Comparison of ENCODE assay signal across 9 cellular contexts in genomic region chr16:19167710-19168172, GRCh38. TPM values are rescaled to one million over a fixed set of nuclear protein-coding genes. Genes with fewer than 3 reads are reported as not detected.
DNase-seq lines count a peak whose midpoint lies in the region; ATAC-seq and TF ChIP-seq lines count a peak whose summit lies in the region.
"Had no signal": no experiment of that assay in that cellular context is flagged by ENCODE, and none has a peak within 500 bp of the region (broad histone marks: within the 10 kb centered on the region; RNA-seq: fewer than 3 reads in every experiment).

No MANE protein-coding gene starts in this region.

- peaks cover 24% of the 10 kb centered on the region for H3K27me3 Mint-ChIP-seq in activated CD4-positive, alpha-beta memory T cell treated with anti-CD3 and anti-CD28 coated beads, Interleukin-2, amount 10 ng/mL, durations not matched to agents 7 days and 5 days

- intact Hi-C loops in upper lobe of right lung (cut with DNase I) = no loop called here

- peaks cover 2% of the 10 kb centered on the region for H3K4me1 Mint-ChIP-seq in activated CD4-positive, alpha-beta memory T cell treated with anti-CD3 and anti-CD28 coated beads, Interleukin-2, amount 10 ng/mL, durations not matched to agents 7 days and 5 days

- H3K9me2 ChIP-seq in neural cell (ENCODE audit: insufficient read depth, low read length) = no peaks in the 10 kb centered on the region

- H2AFZ ChIP-seq in neural cell (ENCODE audit: low read depth, low read length) = no peak overlapping the region

- H3K36me3 ChIP-seq in neural cell (ENCODE audit: insufficient read depth, low read length) (no peaks in the 10 kb centered on the region), upper lobe of right lung (no peaks in the 10 kb centered on the region)

- CTCF ChIA-PET in activated CD4-positive, alpha-beta memory T cell treated with anti-CD3 and anti-CD28 coated beads, Interleukin-2, amount 10 ng/mL, durations not matched to agents 7 days and 5 days (lab: Charles Lee) = no interaction called here

- no peaks in the 10 kb centered on the region for H4K20me1 ChIP-seq in neural cell (ENCODE audit: insufficient read depth)

- H3K27ac Mint-ChIP-seq in activated CD4-positive, alpha-beta memory T cell treated with anti-CD3 and anti-CD28 coated beads, Interleukin-2, amount 10 ng/mL, durations not matched to agents 7 days and 5 days = no peak overlapping the region

- peaks cover 6% of the 10 kb centered on the region for H3K9me3 Mint-ChIP-seq in activated CD4-positive, alpha-beta memory T cell treated with anti-CD3 and anti-CD28 coated beads, Interleukin-2, amount 10 ng/mL, durations not matched to agents 7 days and 5 days

- H3K4me3 Mint-ChIP-seq in activated CD4-positive, alpha-beta memory T cell treated with anti-CD3 and anti-CD28 coated beads, Interleukin-2, amount 10 ng/mL, durations not matched to agents 7 days and 5 days = no peak overlapping the region

- POLR2A ChIA-PET in activated CD4-positive, alpha-beta memory T cell treated with anti-CD3 and anti-CD28 coated beads, Interleukin-2, amount 10 ng/mL, durations not matched to agents 7 days and 5 days (lab: Charles Lee) = no interaction called here

- H3K9me3 ChIP-seq in neural cell (ENCODE audit: low read length) = no peaks in the 10 kb centered on the region
- H3K9me3 ChIP-seq in upper lobe of right lung = no peaks in the 10 kb centered on the region

- no peak overlapping the region for H3K27ac ChIP-seq in neural cell (ENCODE audit: low read length)
- peak overlapping the region; percentile 84 for H3K27ac ChIP-seq in upper lobe of right lung

- H3K27me3 ChIP-seq in neural cell (ENCODE audit: insufficient read depth, low read depth, low read length) (peaks cover 9% of the 10 kb centered on the region), upper lobe of right lung (no peaks in the 10 kb centered on the region)

- H3K4me3 ChIP-seq in fibroblast of the aortic adventitia (ENCODE audit: low read depth, low read length) (no peak overlapping the region), neural cell (ENCODE audit: low read length) (peak overlapping the region; percentile 77), upper lobe of right lung (peak overlapping the region; percentile 66)

- ATAC-seq in GM21619 (IDR thresholded peaks at IDR 0.05; ENCODE audit: unreplicated experiment) (peak; percentile 64), upper lobe of right lung (peak; percentile 95)

- H3K36me3 Mint-ChIP-seq in activated CD4-positive, alpha-beta memory T cell treated with anti-CD3 and anti-CD28 coated beads, Interleukin-2, amount 10 ng/mL, durations not matched to agents 7 days and 5 days (ENCODE audit: low read depth) = no peaks in the 10 kb centered on the region

- peak; percentile 63 for TF ChIP-seq RAD21 in neural cell (conservative IDR thresholded peaks at IDR 0.05)

- no peak for TF ChIP-seq EP300 in neural cell (conservative IDR thresholded peaks at IDR 0.05; ENCODE audit: poor library complexity, severe bottlenecking)

- DNase-seq in COR-L47 (lab: John Stamatoyannopoulos, UW) (peak; percentile 76), NCI-H1930 (lab: John Stamatoyannopoulos, UW) (peak; percentile 66 to 84), fibroblast of the aortic adventitia (ENCODE audit: low read depth) (peak; percentile 25), upper lobe of right lung (peak; percentile 92), dedifferentiated amniotic fluid mesenchymal stem cell (ENCODE audit: extremely low spot score) (no peak)
- peak; percentile 57 for DNase-seq in activated CD4-positive, alpha-beta memory T cell treated with anti-CD3 and anti-CD28 coated beads, Interleukin-2, amount 10 ng/mL, durations not matched to agents 7 days and 5 days

- no peak overlapping the region for H3K4me2 ChIP-seq in neural cell (ENCODE audit: low read length)

- TF ChIP-seq CTCF in fibroblast of the aortic adventitia (IDR thresholded peaks at IDR 0.05; ENCODE audit: insufficient read depth, low read length) (peak; percentile 33), neural cell (IDR thresholded peaks at IDR 0.05; ENCODE audit: poor library complexity, severe bottlenecking) (peak; percentile 82), upper lobe of right lung (IDR thresholded peaks at IDR 0.05) (peak; percentile 88)

- H3K79me2 ChIP-seq in neural cell (replicated peaks; ENCODE audit: insufficient read depth, low read length) = no peaks in the 10 kb centered on the region

- no peak overlapping the region for H3K9ac ChIP-seq in neural cell (ENCODE audit: low read length)

- no peaks in the 10 kb centered on the region for H3F3A ChIP-seq in neural cell (ENCODE audit: insufficient read depth, low read length, poor library complexity, severe bottlenecking)

- peaks cover 6% of the 10 kb centered on the region for H3K4me1 ChIP-seq in upper lobe of right lung

TF ChIP-seq in neural cell, 6 proteins besides CTCF, POLR2A, EP300 and RAD21:
- no peak for TF ChIP-seq REST (IDR thresholded peaks at IDR 0.05; ENCODE audit: borderline replicate concordance)
- TF ChIP-seq SMC3 (conservative IDR thresholded peaks at IDR 0.05; ENCODE audit: poor library complexity) = peak; percentile 66

RNA-seq across cellular contexts. Expression of gene SYT17, which starts 0.3 kb away (rescaled TPM):
- not detected for total RNA-seq in activated CD4-positive, alpha-beta memory T cell treated with anti-CD3 and anti-CD28 coated beads, Interleukin-2, amount 10 ng/mL, durations not matched to agents 7 days and 5 days
- total RNA-seq in fibroblast of the aortic adventitia (ENCODE audit: low replicate concordance) (under 0.01 TPM in 1 of 2 replicates, not detected in the other), upper lobe of right lung (13.7 TPM)
- 3.0 and 5.5 TPM in 2 replicates for polyA plus RNA-seq in neural cell
- polyA minus RNA-seq in neural cell = 2.1 and 3.4 TPM in 2 replicates
- total RNA-seq: T-helper 2 cell treated with Interferon-gamma antibody and Interleukin-4, amounts not matched to agents 100 ng/mL and 5 ng/mL, for 36 hours had no signal

RNA-seq across cellular contexts. Expression of gene ITPRIPL2, which starts 54.0 kb away (rescaled TPM):
- total RNA-seq in activated CD4-positive, alpha-beta memory T cell treated with anti-CD3 and anti-CD28 coated beads, Interleukin-2, amount 10 ng/mL, durations not matched to agents 7 days and 5 days = 10 to 100 TPM; 11.1 to 11.2 TPM
- total RNA-seq in fibroblast of the aortic adventitia (ENCODE audit: low replicate concordance) (41.1 and 60.1 TPM in 2 replicates), upper lobe of right lung (68.9 TPM)
- polyA plus RNA-seq in neural cell = not detected in 2 replicates
- 0.24 TPM in 1 of 2 replicates, not detected in the other for polyA minus RNA-seq in neural cell

Comparison
In these comparisons a context has a peak if more than half of its experiments do, and no peak if none do; other contexts are left out.
1. CTCF ChIP-seq: peak in every context shown above with its lines; median percentile 88 in upper lobe of right lung; 82 in neural cell; 33 in fibroblast of the aortic adventitia.
2. RNA of gene SYT17, which starts 0.3 kb away (total RNA-seq): 13.7 TPM in upper lobe of right lung (single experiment); not detected in activated CD4-positive, alpha-beta memory T cell treated with anti-CD3 and anti-CD28 coated beads, Interleukin-2, amount 10 ng/mL, durations not matched to agents 7 days and 5 days and under 0.01 TPM in fibroblast of the aortic adventitia; every median in the first group is over 10 times any median in the second.